ENCODE assay signal across 10 cellular contexts in the genomic region with DNA sequence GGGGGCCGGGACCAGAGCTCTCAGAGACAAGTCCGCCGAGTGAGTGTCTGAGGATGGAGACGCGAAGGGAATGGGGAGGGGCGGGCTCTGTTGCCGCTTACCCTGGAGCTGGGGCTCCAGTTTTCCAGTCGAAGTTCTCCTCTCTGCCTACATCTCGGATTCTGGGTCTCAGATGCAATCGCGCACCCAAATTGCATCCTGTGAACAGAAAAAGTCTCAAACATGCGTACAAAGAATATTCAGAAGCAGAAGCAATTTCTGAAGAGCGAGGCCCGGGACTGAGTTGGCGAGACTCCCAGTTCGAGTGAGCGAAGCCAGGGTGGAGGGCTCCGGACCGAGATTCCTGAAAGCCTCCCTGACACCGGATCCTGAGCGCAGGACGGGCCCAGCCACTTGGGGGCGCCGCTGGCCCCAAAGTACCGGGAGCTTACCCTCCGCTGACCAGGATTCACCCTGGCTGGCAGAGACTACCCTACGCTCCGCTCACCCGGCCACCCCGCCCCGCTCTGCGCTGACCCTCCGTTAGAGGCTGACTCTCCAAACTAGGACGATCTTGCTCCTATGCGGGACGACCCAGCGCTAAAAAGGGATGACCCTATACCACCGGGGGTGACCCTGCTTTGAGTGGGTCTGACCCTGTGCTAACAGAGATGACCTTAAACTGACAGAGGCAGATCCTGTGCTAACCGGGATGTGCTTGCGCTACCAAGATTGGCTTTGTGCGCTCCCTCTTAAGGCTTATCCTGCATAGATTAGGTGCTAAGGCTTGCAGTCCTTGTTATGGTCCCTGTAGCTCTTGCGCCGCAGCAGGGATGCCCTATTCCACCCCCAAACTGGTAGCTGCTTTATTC. TPM values are rescaled to one million over a fixed set of nuclear protein-coding genes. Genes with fewer than 3 reads are reported as not detected.
DNase-seq lines count a peak whose midpoint lies in the region; ATAC-seq, FAIRE-seq and TF ChIP-seq lines count a peak whose summit lies in the region.
"Had no signal": no experiment of that assay in that cellular context is flagged by ENCODE, and none has a peak within 500 bp of the region (broad histone marks: within the 10 kb centered on the region; RNA-seq: fewer than 3 reads in every experiment).

No MANE protein-coding gene starts in this region.

- in situ Hi-C loops in GM13976 (cut with MboI; ENCODE audit: low sequenced_read_pairs, unreplicated experiment): loop anchor here (10.0 kb wide), 1 partner anchor 255 kb away; no protein-coding TSS in a partner anchor

- intact Hi-C loops in sigmoid colon (cut with DNase I): no loop called here

- TF ChIP-seq POLR2A in A549 (IDR thresholded peaks at IDR 0.05; ENCODE audit: low read length): no peak
- TF ChIP-seq POLR2A in sigmoid colon (IDR thresholded peaks at IDR 0.05): no peak

- peak; percentile 64 to 69 for TF ChIP-seq RAD21 in A549 (conservative IDR thresholded peaks at IDR 0.05 in 1 of 2, IDR thresholded peaks at IDR 0.05 in 1 of 2)

- peak; percentile 39 to 67 for DNase-seq in A549 (ENCODE audit: low read depth in 1 of 2, low spot score in 1 of 2)
- peak; percentile 57 for DNase-seq in GM13976 (ENCODE audit: low spot score)
- DNase-seq in WTC11 (ENCODE audit: low spot score): peak; percentile 89
- peak; percentile 74 for DNase-seq in islet precursor cell
- DNase-seq in SKM-1 (lab: John Stamatoyannopoulos, UW; ENCODE audit: unreplicated experiment): no peak
- no peak for DNase-seq in sigmoid colon
- no peak for DNase-seq in germinal center (ENCODE audit: low spot score)
- no peak for DNase-seq in NK-92 (lab: John Stamatoyannopoulos, UW; ENCODE audit: unreplicated experiment)
- DNase-seq: stimulated activated CD4-positive, alpha-beta T cell treated with anti-CD3 and anti-CD28 coated beads, Interleukin-4, amount 100 ng/mL, for 1 hour had no signal

- peaks cover 29 to 93% (median 81%) of the 10 kb centered on the region in 3 donors for H3K27me3 ChIP-seq in sigmoid colon

- H3K4me1 ChIP-seq in A549 (no peaks in the 10 kb centered on the region), sigmoid colon (peaks cover 0 to 12% (median 7%) of the 10 kb centered on the region in 4 donors)

- peak overlapping the region; percentile 49; the same call in 2 of the 3 replicates for H3K4me2 ChIP-seq in A549

- peak overlapping the region; percentile 58 for H3K4me3 Mint-ChIP-seq in WTC11

- TF ChIP-seq CTCF in A549 (IDR thresholded peaks at IDR 0.05) (peak; percentile 53), GM13976 (IDR thresholded peaks at IDR 0.05; ENCODE audit: borderline replicate concordance, control extremely low read depth, extremely low read depth, insufficient read depth, missing control alignments) (peak; percentile 56), WTC11 (IDR thresholded peaks at IDR 0.05) (peak; percentile 58), sigmoid colon (IDR thresholded peaks at IDR 0.05) (no peak)

- H3K27ac ChIP-seq in A549: peak overlapping the region in 1 of 2 experiments; percentile 33; a peak in 1 of 6 replicates
- no peak overlapping the region for H3K27ac ChIP-seq in sigmoid colon

- no peaks in the 10 kb centered on the region for H3K36me3 ChIP-seq in sigmoid colon

- 53% methylated on average over 19 of the region's 43 CpGs for WGBS in A549 (ENCODE audit: missing lambda C conversion rate)
- 35 to 66% methylated on average over 43 of the region's 43 CpGs for whole genome bisulfite sequencing in sigmoid colon, 2 donors

- CTCF ChIA-PET in A549 (lab: Yijun Ruan, JAX): interaction anchor here (0.7 to 4.1 kb wide), 19 partner anchors 11 to 276 kb away, joined by 3 to 52 read pairs (median 3); partner anchors contain the start of gene FOXD2
- CTCF ChIA-PET in WTC11 (lab: Charles Lee): interaction anchor here (0.6 to 4.3 kb wide), 40 partner anchors 9 to 278 kb away, joined by 3 to 177 read pairs (median 6); partner anchors contain the start of gene FOXD2

- peak; percentile 77 to 95 for ATAC-seq in A549
- ATAC-seq in WTC11: peak; percentile 91

- POLR2A ChIA-PET in A549 (lab: Yijun Ruan, JAX): no interaction called here
- POLR2A ChIA-PET in WTC11 (lab: Charles Lee): no interaction called here

- H3K4me3 ChIP-seq in A549 (no peak overlapping the region), sigmoid colon (no peak overlapping the region)

- H3K27me3 Mint-ChIP-seq in WTC11 (ENCODE audit: low read depth): no peaks in the 10 kb centered on the region; the same call in none of the 2 replicates

- no peaks in the 10 kb centered on the region for H3K9me3 ChIP-seq in A549
- H3K9me3 ChIP-seq in sigmoid colon: no peaks in the 10 kb centered on the region

- no peak overlapping the region for H3K27ac Mint-ChIP-seq in WTC11

- peaks cover 37% of the 10 kb centered on the region for H3K4me1 Mint-ChIP-seq in WTC11

- FAIRE-seq in A549 (lab: Jason Lieb, UNC): no peak
- FAIRE-seq: G401.6 had no signal

- H3K36me3 Mint-ChIP-seq in WTC11: no peaks in the 10 kb centered on the region

- TF ChIP-seq EP300 in A549 (IDR thresholded peaks at IDR 0.05): no peak
- no peak for TF ChIP-seq EP300 in sigmoid colon (IDR thresholded peaks at IDR 0.05)

- H3K9me3 Mint-ChIP-seq in WTC11: no peaks in the 10 kb centered on the region

TF ChIP-seq in A549, 52 proteins besides CTCF, POLR2A, EP300 and RAD21:
- TF ChIP-seq BHLHE40 (IDR thresholded peaks at IDR 0.05; ENCODE audit: low read depth, low read length) (no peak), RNF2 (IDR thresholded peaks at IDR 0.05; ENCODE audit: borderline replicate concordance, low read depth) (no peak), KDM1A (IDR thresholded peaks at IDR 0.05; ENCODE audit: low read depth) (no peak), HOXA7 (CRISPR knock-in tag; IDR thresholded peaks at IDR 0.05) (no peak), CHD2 (IDR thresholded peaks at IDR 0.05; ENCODE audit: low read length, partially characterized antibody) (no peak), HOXB13 (CRISPR knock-in tag; IDR thresholded peaks at IDR 0.05; ENCODE audit: low read depth) (no peak), FOXS1 (CRISPR knock-in tag; IDR thresholded peaks at IDR 0.05) (no peak), SMC3 (IDR thresholded peaks at IDR 0.05) (peak; percentile 74), MAZ (IDR thresholded peaks at IDR 0.05; ENCODE audit: borderline replicate concordance, low read depth, low read length) (no peak)

TF ChIP-seq in WTC11, 78 proteins besides CTCF, POLR2A, EP300 and RAD21:
- TF ChIP-seq NR2C2 (CRISPR knock-in tag; IDR thresholded peaks at IDR 0.05): no peak
- TF ChIP-seq MLX (CRISPR knock-in tag; IDR thresholded peaks at IDR 0.05): no peak
- peak; percentile 29; the same call in 1 of the 2 replicates for TF ChIP-seq HMGXB4 (CRISPR knock-in tag; IDR thresholded peaks at IDR 0.05)
- no peak for TF ChIP-seq JAZF1 (CRISPR knock-in tag; IDR thresholded peaks at IDR 0.05)

RNA-seq across cellular contexts. Expression of gene FOXD2, which starts 12.1 kb away (rescaled TPM):
- 0.12 and 0.13 TPM in 2 replicates for polyA plus RNA-seq in A549 (2011; rRNA removed)
- 0.17 and 0.25 TPM in 2 replicates for polyA plus RNA-seq in A549 (2012; cell fraction: cytosol; rRNA removed)
- 0.24 and 0.38 TPM in 2 replicates for polyA plus RNA-seq in A549 (2012; cell fraction: nucleus; rRNA removed)
- polyA plus RNA-seq in A549 (2017; fragmentation: RNase III; extraction: RNeasy Plus Mini Kit Qiagen cat#74134 plus additional on column Dnase treatment): 0.22 to 0.50 TPM (median 0.35 TPM) in 3 replicates
- 0.17 and 0.24 TPM in 2 replicates for polyA minus RNA-seq in A549 (2011; rRNA and poly(A)+ RNA removed)
- 0.05 to 0.07 TPM (median 0.05 TPM) in 3 replicates for total RNA-seq in WTC11 (2021)
- total RNA-seq in sigmoid colon: under 1 TPM in 2 of 4 donors, not detected in 2; under 0.01 to 0.14 TPM
- 1 to 10 TPM; 3.0 to 4.9 (median 4.5) TPM for polyA plus RNA-seq in sigmoid colon

RNA-seq across cellular contexts. Expression of gene FOXE3, which starts 33.8 kb away (rescaled TPM):
- polyA plus RNA-seq in A549 (2011; rRNA removed) (not detected in 2 replicates), A549 (2017; fragmentation: RNase III; extraction: RNeasy Plus Mini Kit Qiagen cat#74134 plus additional on column Dnase treatment) (0.04 to 0.09 TPM (median 0.08 TPM) in 3 replicates), sigmoid colon (under 1 TPM in 1 of 3 donors, not detected in 2; 0.15 TPM)
- 0.05 TPM in 1 of 2 replicates, not detected in the other for polyA plus RNA-seq in A549 (2012; cell fraction: cytosol; rRNA removed)
- 0.16 and 0.29 TPM in 2 replicates for polyA plus RNA-seq in A549 (2012; cell fraction: nucleus; rRNA removed)
- 0.10 TPM in 1 of 2 replicates, not detected in the other for polyA minus RNA-seq in A549 (2011; rRNA and poly(A)+ RNA removed)
- total RNA-seq in WTC11 (2021) (0.09 TPM in 1 of 3 replicates, not detected in the others), sigmoid colon (not detected)

Comparison
In these comparisons a context has a peak if more than half of its experiments do, and no peak if none do; other contexts are left out.
1. DNase-seq: peak in A549 (2 of 2), GM13976 (single experiment), WTC11 (single experiment) and islet precursor cell (single experiment); none in SKM-1 (single experiment), sigmoid colon (single experiment), germinal center (single experiment) and NK-92 (single experiment).
2. CTCF ChIP-seq: peak in A549 (single experiment), GM13976 (single experiment) and WTC11 (single experiment); none in sigmoid colon (0 of 4).
3. Of the 8 proteins assayed by ChIP-seq in both WTC11 and A549: peak only in WTC11: HMGXB4; only in A549: none; in both: CTCF; in neither: 6.